Comparison of ENCODE assay signal across 3 cellular contexts in genomic region chr19:42350417-42350816, GRCh38.
TF ChIP-seq lines count a peak whose summit lies in the region.

No MANE protein-coding gene starts in this region.

TF ChIP-seq in A549, 52 proteins besides CTCF, POLR2A, EP300 and RAD21:
- TF ChIP-seq TFCP2L1 (CRISPR knock-in tag; IDR thresholded peaks at IDR 0.05) (no peak), KDM1A (IDR thresholded peaks at IDR 0.05; ENCODE audit: low read depth) (no peak), JUNB (IDR thresholded peaks at IDR 0.05) (no peak), SMC3 (IDR thresholded peaks at IDR 0.05) (no peak), EHMT2 (IDR thresholded peaks at IDR 0.05; ENCODE audit: low read depth) (no peak), RFX5 (IDR thresholded peaks at IDR 0.05) (no peak), HEYL (CRISPR knock-in tag; IDR thresholded peaks at IDR 0.05) (no peak), RARB (CRISPR knock-in tag; IDR thresholded peaks at IDR 0.05) (no peak), JUN (IDR thresholded peaks at IDR 0.05) (no peak), MYC (IDR thresholded peaks at IDR 0.05; ENCODE audit: borderline replicate concordance, low read length) (no peak), HOXA7 (CRISPR knock-in tag; IDR thresholded peaks at IDR 0.05) (no peak)

TF ChIP-seq in HCT116, 20 proteins besides CTCF, POLR2A, EP300 and RAD21:
- TF ChIP-seq ELF1 (IDR thresholded peaks at IDR 0.05; ENCODE audit: borderline replicate concordance, low read depth) (no peak), ZBTB33 (IDR thresholded peaks at IDR 0.05; ENCODE audit: extremely low read depth, insufficient replicate concordance, low read length) (no peak), JUND (IDR thresholded peaks at IDR 0.05) (no peak), EZH2phosphoT487 (IDR thresholded peaks at IDR 0.05; ENCODE audit: borderline replicate concordance) (no peak), FOSL1 (IDR thresholded peaks at IDR 0.05; ENCODE audit: low read depth) (no peak), POLR2AphosphoS5 (IDR thresholded peaks at IDR 0.05; ENCODE audit: low read depth, low read length) (no peak), CEBPB (IDR thresholded peaks at IDR 0.05; ENCODE audit: low read depth) (no peak), EZH2 (IDR thresholded peaks at IDR 0.05) (no peak), REST (IDR thresholded peaks at IDR 0.05; ENCODE audit: low read depth) (no peak), CBX3 (IDR thresholded peaks at IDR 0.05; ENCODE audit: low read depth) (no peak)
- TF ChIP-seq, protein P1, sequence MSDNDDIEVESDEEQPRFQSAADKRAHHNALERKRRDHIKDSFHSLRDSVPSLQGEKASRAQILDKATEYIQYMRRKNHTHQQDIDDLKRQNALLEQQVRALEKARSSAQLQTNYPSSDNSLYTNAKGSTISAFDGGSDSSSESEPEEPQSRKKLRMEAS (IDR thresholded peaks at IDR 0.05) = no peak
- TF ChIP-seq, protein P2, sequence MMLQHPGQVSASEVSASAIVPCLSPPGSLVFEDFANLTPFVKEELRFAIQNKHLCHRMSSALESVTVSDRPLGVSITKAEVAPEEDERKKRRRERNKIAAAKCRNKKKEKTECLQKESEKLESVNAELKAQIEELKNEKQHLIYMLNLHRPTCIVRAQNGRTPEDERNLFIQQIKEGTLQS (IDR thresholded peaks at IDR 0.05) = no peak

TF ChIP-seq in neural cell, 6 proteins besides CTCF, POLR2A, EP300 and RAD21:
- TF ChIP-seq MXI1 (conservative IDR thresholded peaks at IDR 0.05; ENCODE audit: poor library complexity, severe bottlenecking) (no peak), SMC3 (conservative IDR thresholded peaks at IDR 0.05; ENCODE audit: poor library complexity) (no peak), EZH2 (IDR thresholded peaks at IDR 0.05; ENCODE audit: borderline replicate concordance, insufficient read depth, low read length, poor library complexity, severe bottlenecking) (no peak), REST (IDR thresholded peaks at IDR 0.05; ENCODE audit: borderline replicate concordance) (no peak), TAF1 (IDR thresholded peaks at IDR 0.05; ENCODE audit: low read depth) (no peak), POLR2AphosphoS5 (IDR thresholded peaks at IDR 0.05) (no peak)
